In genomic region chr2:142684667-142685066, GRCh38 we compare ENCODE assay signal across 31 cellular contexts.
"Had no signal": no experiment of that assay in that cellular context is flagged by ENCODE, and none has a peak within 500 bp of the region (broad histone marks: within the 10 kb centered on the region; RNA-seq: fewer than 3 reads in every experiment).

No MANE protein-coding gene starts in this region.

- H3K9me3 Mint-ChIP-seq: activated B cell treated with CpG ODN at 0.5 μM for 24 hours; activated CD8-positive, alpha-beta T cell treated with anti-CD3 and anti-CD28 coated beads for 36 hours; activated naive CD4-positive, alpha-beta T cell treated with anti-CD3 and anti-CD28 coated beads, Interleukin-2, amount 50 U/mL, for 24 hours; activated naive CD8-positive, alpha-beta T cell treated with anti-CD3 and anti-CD28 coated beads for 36 hours; activated naive CD8-positive, alpha-beta T cell treated with anti-CD3 and anti-CD28 coated beads, Interleukin-2, amount 50 U/mL, for 24 hours; activated T-helper 1 cell treated with anti-CD3 and anti-CD28 coated beads, Interleukin-12 subunit alpha, Interleukin-12 subunit beta, Interleukin-2, Interleukin-4 antibody, amounts not matched to agents 30 ng/mL and 10 ng/mL and 1 ng/mL, durations not matched to agents 14 hours and 24 hours and 36 hours; activated T-helper 2 cell treated with anti-CD3 and anti-CD28 coated beads, Interferon-gamma antibody, Interleukin-2, Interleukin-4, amounts not matched to agents 10 μg/mL and 5 μg/mL and 100 μg/mL, durations not matched to agents 14 hours and 24 hours and 36 hours had no signal

- H3K36me3 ChIP-seq: adrenal gland, esophagus muscularis mucosa, gastroesophageal sphincter had no signal

- H3K4me1 Mint-ChIP-seq: activated B cell treated with CpG ODN at 0.5 μM for 24 hours; activated naive CD4-positive, alpha-beta T cell treated with anti-CD3 and anti-CD28 coated beads, Interleukin-2, amount 50 U/mL, for 24 hours; activated naive CD8-positive, alpha-beta T cell treated with anti-CD3 and anti-CD28 coated beads for 36 hours; activated naive CD8-positive, alpha-beta T cell treated with anti-CD3 and anti-CD28 coated beads, Interleukin-2, amount 50 U/mL, for 24 hours had no signal

- H3K4me3 Mint-ChIP-seq: activated B cell treated with CpG ODN at 0.5 μM for 24 hours; activated CD8-positive, alpha-beta T cell treated with anti-CD3 and anti-CD28 coated beads for 36 hours; activated naive CD4-positive, alpha-beta T cell treated with anti-CD3 and anti-CD28 coated beads for 36 hours; activated naive CD4-positive, alpha-beta T cell treated with anti-CD3 and anti-CD28 coated beads, Interleukin-2, amount 50 U/mL, for 24 hours; activated naive CD8-positive, alpha-beta T cell treated with anti-CD3 and anti-CD28 coated beads for 36 hours; activated naive CD8-positive, alpha-beta T cell treated with anti-CD3 and anti-CD28 coated beads, Interleukin-2, amount 50 U/mL, for 24 hours; activated T-helper 1 cell treated with anti-CD3 and anti-CD28 coated beads, Interleukin-12 subunit alpha, Interleukin-12 subunit beta, Interleukin-2, Interleukin-4 antibody, amounts not matched to agents 30 ng/mL and 10 ng/mL and 1 ng/mL, durations not matched to agents 14 hours and 24 hours and 36 hours; effector memory CD8-positive, alpha-beta T cell had no signal

- H3K4me3 ChIP-seq: adrenal gland, body of pancreas, esophagus muscularis mucosa, gastroesophageal sphincter had no signal

- H3K4me1 ChIP-seq: adrenal gland, body of pancreas, esophagus muscularis mucosa, gastroesophageal sphincter had no signal

- DNase-seq: activated B cell treated with CpG ODN at 0.5 μM for 24 hours; activated CD4-positive, alpha-beta T cell treated with anti-CD3 and anti-CD28 coated beads for 48 hours; activated CD4-positive, alpha-beta T cell treated with anti-CD3 and anti-CD28 coated beads, Interleukin-2, amount 50 U/mL, for 1 hour; activated CD4-positive, alpha-beta T cell treated with anti-CD3 and anti-CD28 coated beads, Interleukin-2, amount 50 U/mL, for 48 hours; activated CD8-positive, alpha-beta memory T cell treated with anti-CD3 and anti-CD28 coated beads for 24 hours; activated CD8-positive, alpha-beta T cell treated with anti-CD3 and anti-CD28 coated beads for 36 hours; activated effector memory CD4-positive, alpha-beta T cell treated with anti-CD3 and anti-CD28 coated beads, Interleukin-2, amount 50 U/mL, for 16 hours; activated naive CD4-positive, alpha-beta T cell treated with anti-CD3 and anti-CD28 coated beads for 36 hours; activated naive CD8-positive, alpha-beta T cell treated with anti-CD3 and anti-CD28 coated beads for 36 hours; activated naive CD8-positive, alpha-beta T cell treated with anti-CD3 and anti-CD28 coated beads, Interleukin-2, amount 50 U/mL, for 24 hours; activated T-cell treated with anti-CD3 and anti-CD28 coated beads, Interleukin-2, amount 50 U/mL, for 1 hour; activated T-cell treated with anti-CD3 and anti-CD28 coated beads, Interleukin-2, amount 50 U/mL, for 48 hours; adrenal gland; amygdala; aorta; body of pancreas; caudate nucleus; cortex of kidney; dermis blood vessel endothelial cell; effector CD4-positive, alpha-beta T cell; effector memory CD8-positive, alpha-beta T cell; erythroblast; foreskin melanocyte; T-helper 2 cell had no signal

- H3K27me3 ChIP-seq: adrenal gland, body of pancreas, esophagus muscularis mucosa, gastroesophageal sphincter had no signal

- H3K36me3 Mint-ChIP-seq: activated naive CD4-positive, alpha-beta T cell treated with anti-CD3 and anti-CD28 coated beads, Interleukin-2, amount 50 U/mL, for 24 hours; activated naive CD8-positive, alpha-beta T cell treated with anti-CD3 and anti-CD28 coated beads for 36 hours had no signal

- H3K27me3 Mint-ChIP-seq: activated CD8-positive, alpha-beta T cell treated with anti-CD3 and anti-CD28 coated beads for 36 hours; activated naive CD4-positive, alpha-beta T cell treated with anti-CD3 and anti-CD28 coated beads, Interleukin-2, amount 50 U/mL, for 24 hours; activated naive CD8-positive, alpha-beta T cell treated with anti-CD3 and anti-CD28 coated beads for 36 hours; activated naive CD8-positive, alpha-beta T cell treated with anti-CD3 and anti-CD28 coated beads, Interleukin-2, amount 50 U/mL, for 24 hours; effector memory CD8-positive, alpha-beta T cell had no signal

- H3K27ac Mint-ChIP-seq: activated B cell treated with CpG ODN at 0.5 μM for 24 hours; activated CD8-positive, alpha-beta T cell treated with anti-CD3 and anti-CD28 coated beads for 36 hours; activated naive CD4-positive, alpha-beta T cell treated with anti-CD3 and anti-CD28 coated beads for 36 hours; activated naive CD4-positive, alpha-beta T cell treated with anti-CD3 and anti-CD28 coated beads, Interleukin-2, amount 50 U/mL, for 24 hours; activated naive CD8-positive, alpha-beta T cell treated with anti-CD3 and anti-CD28 coated beads for 36 hours; activated naive CD8-positive, alpha-beta T cell treated with anti-CD3 and anti-CD28 coated beads, Interleukin-2, amount 50 U/mL, for 24 hours; activated T-helper 1 cell treated with anti-CD3 and anti-CD28 coated beads, Interleukin-12 subunit alpha, Interleukin-12 subunit beta, Interleukin-2, Interleukin-4 antibody, amounts not matched to agents 30 ng/mL and 10 ng/mL and 1 ng/mL, durations not matched to agents 14 hours and 24 hours and 36 hours; activated T-helper 2 cell treated with anti-CD3 and anti-CD28 coated beads, Interferon-gamma antibody, Interleukin-2, Interleukin-4, amounts not matched to agents 10 μg/mL and 5 μg/mL and 100 μg/mL, durations not matched to agents 14 hours and 24 hours and 36 hours; effector memory CD8-positive, alpha-beta T cell had no signal

- H3K9me3 ChIP-seq: adrenal gland, body of pancreas, esophagus muscularis mucosa, gastroesophageal sphincter had no signal

- ATAC-seq: activated CD4-positive, CD25-positive, alpha-beta regulatory T cell treated with anti-CD3 and anti-CD28 coated beads, Interleukin-2, amount 50 U/mL, for 24 hours; activated CD8-positive, alpha-beta T cell treated with anti-CD3 and anti-CD28 coated beads for 36 hours; activated naive CD8-positive, alpha-beta T cell treated with anti-CD3 and anti-CD28 coated beads, Interleukin-2, amount 50 U/mL, for 24 hours; body of pancreas; effector memory CD8-positive, alpha-beta T cell; gastroesophageal sphincter had no signal

- H3K27ac ChIP-seq: adrenal gland, body of pancreas, esophagus muscularis mucosa, gastroesophageal sphincter, VCaP had no signal
